ENCODE assay signal across 17 cellular contexts in the genomic region with DNA sequence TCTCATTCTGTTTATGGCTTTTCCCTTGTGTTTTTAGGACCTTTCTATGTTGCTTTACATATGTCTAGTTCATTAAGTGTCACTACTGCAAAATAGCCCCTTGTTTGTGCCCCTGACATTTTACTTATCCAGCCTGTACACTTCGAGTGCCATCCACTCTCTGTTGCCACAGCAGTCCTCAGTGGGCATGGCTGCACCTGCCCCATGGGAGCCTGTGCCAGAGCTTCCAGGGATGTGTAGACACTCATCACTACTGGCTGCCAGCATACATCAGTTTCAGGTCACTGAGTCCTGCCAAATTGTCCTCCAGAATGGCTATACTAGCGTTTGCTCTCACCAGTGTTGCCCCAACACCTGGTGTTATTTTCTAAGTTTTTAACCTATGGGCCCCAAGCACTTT.
"Had no signal": no experiment of that assay in that cellular context is flagged by ENCODE, and none has a peak within 500 bp of the region (broad histone marks: within the 10 kb centered on the region; RNA-seq: fewer than 3 reads in every experiment).

No MANE protein-coding gene starts in this region.

- H3K4me1 Mint-ChIP-seq: immature natural killer cell had no signal

- H3K27ac Mint-ChIP-seq: immature natural killer cell; memory B cell; natural killer cell treated with Interleukin-12 subunit alpha and Interleukin-12 subunit beta and Interleukin-15 and Interleukin-18, amount 100 ng/mL, for 72 hours had no signal

- H3K9me3 Mint-ChIP-seq: immature natural killer cell; memory B cell; natural killer cell treated with Interleukin-12 subunit alpha and Interleukin-12 subunit beta and Interleukin-15 and Interleukin-18, amount 100 ng/mL, for 72 hours had no signal

- H3K4me3 ChIP-seq: esophagus squamous epithelium, left ventricle myocardium inferior, lower lobe of right lung, pancreas, psoas muscle, stomach had no signal

- H3K36me3 Mint-ChIP-seq: immature natural killer cell; natural killer cell treated with Interleukin-12 subunit alpha and Interleukin-12 subunit beta and Interleukin-15 and Interleukin-18, amount 100 ng/mL, for 72 hours had no signal

- DNase-seq: effector memory CD4-positive, alpha-beta T cell; esophagus squamous epithelium; foreskin fibroblast; immature natural killer cell; left ventricle myocardium inferior; lower lobe of right lung; midbrain; occipital lobe; pancreas; psoas muscle; small intestine; stimulated activated CD4-positive, alpha-beta T cell treated with anti-CD3 and anti-CD28 coated beads, Interleukin-12 subunit alpha, Interleukin-12 subunit beta, amount 100 ng/mL, for 4 hours; stimulated activated naive CD4-positive, alpha-beta T cell; stomach; trophoblast cell had no signal

- H3K27ac ChIP-seq: esophagus squamous epithelium, left ventricle myocardium inferior, lower lobe of right lung, pancreas, psoas muscle, stomach had no signal

- H3K4me3 Mint-ChIP-seq: immature natural killer cell; memory B cell; natural killer cell treated with Interleukin-12 subunit alpha and Interleukin-12 subunit beta and Interleukin-15 and Interleukin-18, amount 100 ng/mL, for 72 hours had no signal

- H3K9me3 ChIP-seq: esophagus squamous epithelium, left ventricle myocardium inferior, lower lobe of right lung, pancreas, psoas muscle, stomach had no signal

- H3K4me1 ChIP-seq: esophagus squamous epithelium, lower lobe of right lung, pancreas, psoas muscle, stomach had no signal

- H3K27me3 ChIP-seq: esophagus squamous epithelium, pancreas, stomach had no signal

- ATAC-seq: lower lobe of right lung; natural killer cell treated with Interleukin-12 subunit alpha and Interleukin-12 subunit beta and Interleukin-15 and Interleukin-18, amount 100 ng/mL, for 72 hours; pancreas had no signal
